8 cellular contexts compared by ENCODE assay signal in genomic region chr12:81400024-81400423, GRCh38.
"Had no signal": no experiment of that assay in that cellular context is flagged by ENCODE, and none has a peak within 500 bp of the region (broad histone marks: within the 10 kb centered on the region; RNA-seq: fewer than 3 reads in every experiment).

No MANE protein-coding gene starts in this region.

- H3K27ac ChIP-seq: GM23248, HL-60, KMS-11 had no signal

- H3K9me3 ChIP-seq: HAP-1 had no signal

- H3K4me1 ChIP-seq: HAP-1 had no signal

- DNase-seq: GM23248, GOT3, H7, HFFc6, KBM-7 had no signal

- H3K4me3 ChIP-seq: GM23248, HAP-1 had no signal
